ENCODE assay signal across 8 cellular contexts in genomic region chr19:16897572-16898056, GRCh38. TPM values are rescaled to one million over a fixed set of nuclear protein-coding genes. Genes with fewer than 3 reads are reported as not detected.
A peak's percentile ranks its signal among the peaks of the same experiment; 100 is the strongest.
DNase-seq lines count a peak whose midpoint lies in the region; ATAC-seq and TF ChIP-seq lines count a peak whose summit lies in the region.

No MANE protein-coding gene starts in this region.

- WGBS in suprapubic skin = 14% methylated on average over 20 of the region's 57 CpGs

- peak overlapping the region; percentile 48 for H3K4me3 ChIP-seq in astrocyte of the spinal cord (ENCODE audit: low read depth, low read length)
- H3K4me3 ChIP-seq in suprapubic skin = peak overlapping the region; percentile 70

- TF ChIP-seq EP300 in suprapubic skin (IDR thresholded peaks at IDR 0.05) = no peak

- intact Hi-C loops in left colon (cut with DNase I, micrococcal nuclease) = no loop called here

- ATAC-seq in HG03139 (IDR thresholded peaks at IDR 0.05; ENCODE audit: unreplicated experiment) = peak; percentile 7
- peak; percentile 21 for ATAC-seq in left colon
- ATAC-seq in GM18511 (IDR thresholded peaks at IDR 0.05; ENCODE audit: unreplicated experiment) = no peak

- no peaks in the 10 kb centered on the region for H3K9me3 ChIP-seq in suprapubic skin

- peak overlapping the region; percentile 70 for H3K27ac ChIP-seq in suprapubic skin

- TF ChIP-seq CTCF in astrocyte of the spinal cord (IDR thresholded peaks at IDR 0.05; ENCODE audit: low read depth, low read length) = no peak
- TF ChIP-seq CTCF in suprapubic skin (IDR thresholded peaks at IDR 0.05) = no peak

- DNase-seq in astrocyte of the spinal cord (ENCODE audit: low read depth, low spot score) (no peak), left colon (peak in 1 of 2 donors; percentile 58), suprapubic skin (ENCODE audit: low spot score in 2 of 2) (no peak), NCI-H187 (lab: John Stamatoyannopoulos, UW) (no peak), HuH-7.5 (ENCODE audit: low spot score) (no peak)

- H3K36me3 ChIP-seq in suprapubic skin = no peaks in the 10 kb centered on the region

- no peaks in the 10 kb centered on the region for H3K27me3 ChIP-seq in suprapubic skin

- TF ChIP-seq POLR2A in GM18526 (IDR thresholded peaks at IDR 0.05; ENCODE audit: extremely low read depth, insufficient read length) = peak; percentile 4
- no peak for TF ChIP-seq POLR2A in suprapubic skin (IDR thresholded peaks at IDR 0.05)

- peaks cover 21% of the 10 kb centered on the region for H3K4me1 ChIP-seq in suprapubic skin

- in situ Hi-C loops in astrocyte of the spinal cord (cut with HindIII; ENCODE audit: low sequenced_read_pairs) = no loop called here

RNA-seq across cellular contexts. Expression of gene F2RL3, which starts 8.8 kb away (rescaled TPM):
- total RNA-seq in left colon (1 to 10 TPM; 1.1 to 2.6 TPM), suprapubic skin (1 to 10 TPM in 2 of 4 donors, under 1 TPM in 2; 0.57 to 3.9 (median 1.2) TPM)
